ENCODE assay signal across 15 cellular contexts in genomic region chr2:121147766-121148165, GRCh38.
"Had no signal": no experiment of that assay in that cellular context is flagged by ENCODE, and none has a peak within 500 bp of the region (broad histone marks: within the 10 kb centered on the region; RNA-seq: fewer than 3 reads in every experiment).

No MANE protein-coding gene starts in this region.

- H3K9me3 ChIP-seq: lower lobe of right lung, thoracic aorta, vagina had no signal

- H3K27ac ChIP-seq: cardiac muscle cell, lower lobe of right lung, neural progenitor cell, thoracic aorta, vagina had no signal

- FAIRE-seq: kidney had no signal

- ATAC-seq: lower lobe of right lung, T-cell had no signal

- H3K4me1 ChIP-seq: lower lobe of right lung, neural progenitor cell had no signal

- H3K4me3 ChIP-seq: cardiac muscle cell, lower lobe of right lung, neural progenitor cell, thoracic aorta, vagina had no signal

- DNase-seq: activated CD4-positive, alpha-beta T cell treated with anti-CD3 and anti-CD28 coated beads, Interleukin-2, amount 50 U/mL, for 1 hour; activated CD8-positive, alpha-beta memory T cell treated with anti-CD3 and anti-CD28 coated beads for 24 hours; activated naive CD8-positive, alpha-beta T cell treated with anti-CD3 and anti-CD28 coated beads, Interleukin-2, amount 10 ng/mL, durations not matched to agents 7 days and 5 days; anterior cingulate cortex; hippocampal formation; lower lobe of right lung; stimulated activated CD4-positive, alpha-beta T cell treated with anti-CD3 and anti-CD28 coated beads, Interleukin-12 subunit alpha, Interleukin-12 subunit beta, amount 100 ng/mL, for 4 hours; stimulated activated CD4-positive, alpha-beta T cell treated with anti-CD3 and anti-CD28 coated beads, Interleukin-2, amount 100 ng/mL, for 24 hours; T-cell; T-helper 9 cell had no signal

- H3K27me3 ChIP-seq: cardiac muscle cell, neural progenitor cell, vagina had no signal

- H3K36me3 ChIP-seq: cardiac muscle cell, lower lobe of right lung, neural progenitor cell, thoracic aorta, vagina had no signal
